ENCODE assay signal across 8 cellular contexts in genomic region chr11:75328426-75329277, GRCh38. TPM values are rescaled to one million over a fixed set of nuclear protein-coding genes. Genes with fewer than 3 reads are reported as not detected.
A peak's percentile ranks its signal among the peaks of the same experiment; 100 is the strongest.
DNase-seq lines count a peak whose midpoint lies in the region; ATAC-seq, FAIRE-seq and TF ChIP-seq lines count a peak whose summit lies in the region.

No MANE protein-coding gene starts in this region.

- no peaks in the 10 kb centered on the region for H4K20me1 ChIP-seq in OCI-LY3 (ENCODE audit: insufficient read depth, low read length)

- H3K4me1 ChIP-seq in OCI-LY3 (ENCODE audit: low read length) (no peaks in the 10 kb centered on the region), uterus (peaks cover 5 to 9% of the 10 kb centered on the region in 2 donors)

- peaks cover 10% of the 10 kb centered on the region for H3K9me3 Mint-ChIP-seq in activated T-helper 2 cell treated with anti-CD3 and anti-CD28 coated beads, Interferon-gamma antibody, Interleukin-2, Interleukin-4, amounts not matched to agents 10 μg/mL and 5 μg/mL and 100 μg/mL, durations not matched to agents 14 hours and 24 hours and 36 hours
- no peaks in the 10 kb centered on the region for H3K9me3 Mint-ChIP-seq in nephron

- TF ChIP-seq POLR2A in uterus (IDR thresholded peaks at IDR 0.05) = no peak

- H3K27me3 ChIP-seq in OCI-LY3 (ENCODE audit: low read depth, low read length) = 0 out of 2 replicates have a peak, but pooled peaks cover under 1% of the 10 kb centered on the region
- H3K27me3 ChIP-seq in uterus = no peaks in the 10 kb centered on the region

- H3K9ac ChIP-seq in OCI-LY3 (ENCODE audit: low read length) = no peak overlapping the region

- peaks cover 20% of the 10 kb centered on the region for H3K36me3 Mint-ChIP-seq in activated T-helper 2 cell treated with anti-CD3 and anti-CD28 coated beads, Interferon-gamma antibody, Interleukin-2, Interleukin-4, amounts not matched to agents 10 μg/mL and 5 μg/mL and 100 μg/mL, durations not matched to agents 14 hours and 24 hours and 36 hours (ENCODE audit: low read depth)
- H3K36me3 Mint-ChIP-seq in nephron (ENCODE audit: low read depth) = peaks cover 1% of the 10 kb centered on the region

- no peaks in the 10 kb centered on the region for H3K36me3 ChIP-seq in OCI-LY3 (replicated peaks; ENCODE audit: low read depth, low read length)
- H3K36me3 ChIP-seq in uterus = no peaks in the 10 kb centered on the region

- H3K79me2 ChIP-seq in OCI-LY3 (ENCODE audit: low read length) = no peaks in the 10 kb centered on the region

- intact Hi-C loops in activated T-helper 2 cell treated with anti-CD3 and anti-CD28 coated beads, Interferon-gamma antibody, Interleukin-2, Interleukin-4, amounts not matched to agents 10 μg/mL and 5 μg/mL and 100 μg/mL, durations not matched to agents 14 hours and 24 hours and 36 hours (cut with micrococcal nuclease) = loop anchor here (1.0 to 2.0 kb wide), 2 partner anchors 10 to 56 kb away; no protein-coding TSS in a partner anchor
- intact Hi-C loops in uterus (cut with DNase I; ENCODE audit: low total_unique reads) = no loop called here

- H3K4me3 ChIP-seq in OCI-LY3 (ENCODE audit: low read length) = no peak overlapping the region
- no peak overlapping the region for H3K4me3 ChIP-seq in fibroblast of mammary gland (ENCODE audit: control insufficient read depth, low read depth, low read length)
- no peak overlapping the region for H3K4me3 ChIP-seq in uterus

- H3K27me3 Mint-ChIP-seq in activated T-helper 2 cell treated with anti-CD3 and anti-CD28 coated beads, Interferon-gamma antibody, Interleukin-2, Interleukin-4, amounts not matched to agents 10 μg/mL and 5 μg/mL and 100 μg/mL, durations not matched to agents 14 hours and 24 hours and 36 hours (ENCODE audit: low read depth) = no peaks in the 10 kb centered on the region
- peaks cover 5% of the 10 kb centered on the region for H3K27me3 Mint-ChIP-seq in nephron (ENCODE audit: low read depth)

- peak overlapping the region; percentile 9 for H3K27ac Mint-ChIP-seq in activated T-helper 2 cell treated with anti-CD3 and anti-CD28 coated beads, Interferon-gamma antibody, Interleukin-2, Interleukin-4, amounts not matched to agents 10 μg/mL and 5 μg/mL and 100 μg/mL, durations not matched to agents 14 hours and 24 hours and 36 hours
- H3K27ac Mint-ChIP-seq in nephron = peak overlapping the region; percentile 96 to 99 (median 98)

- DNase-seq in GDM1 (lab: John Stamatoyannopoulos, UW) (peak; percentile 84), HTR-8/SVneo (ENCODE audit: insufficient read length, low spot score) (peak; percentile 69), fibroblast of mammary gland (ENCODE audit: low read depth) (peak; percentile 76), uterus (peak; percentile 63 to 65)
- peak; percentile 54 for DNase-seq in activated T-helper 2 cell treated with anti-CD3 and anti-CD28 coated beads, Interferon-gamma antibody, Interleukin-2, Interleukin-4, amounts not matched to agents 10 μg/mL and 5 μg/mL and 100 μg/mL, durations not matched to agents 14 hours and 24 hours and 36 hours (ENCODE audit: low spot score)

- FAIRE-seq in HTR-8/SVneo (lab: Jason Lieb, UNC) = peak; percentile 48

- H3K9me3 ChIP-seq in OCI-LY3 (ENCODE audit: insufficient read depth, low read length) = no peaks in the 10 kb centered on the region
- H3K9me3 ChIP-seq in uterus = no peaks in the 10 kb centered on the region

- H3K27ac ChIP-seq in OCI-LY3 (ENCODE audit: low read length) (no peak overlapping the region), uterus (peak overlapping the region in 1 of 2 donors; percentile 54)

- H3K4me1 Mint-ChIP-seq in activated T-helper 2 cell treated with anti-CD3 and anti-CD28 coated beads, Interferon-gamma antibody, Interleukin-2, Interleukin-4, amounts not matched to agents 10 μg/mL and 5 μg/mL and 100 μg/mL, durations not matched to agents 14 hours and 24 hours and 36 hours (ENCODE audit: low read depth) = peaks cover 46% of the 10 kb centered on the region
- H3K4me1 Mint-ChIP-seq in nephron = peaks cover 46% of the 10 kb centered on the region

- H3K4me2 ChIP-seq in OCI-LY3 (ENCODE audit: low read length) = no peak overlapping the region

- no peak for ATAC-seq in GM21717 (IDR thresholded peaks at IDR 0.05; ENCODE audit: unreplicated experiment)

- TF ChIP-seq CTCF in OCI-LY3 (IDR thresholded peaks at IDR 0.05; ENCODE audit: low read depth, low read length) (peak; percentile 48), fibroblast of mammary gland (conservative IDR thresholded peaks at IDR 0.05; ENCODE audit: control insufficient read depth, insufficient read depth, low read depth, low read length) (peak; percentile 87), nephron (IDR thresholded peaks at IDR 0.05; ENCODE audit: unreplicated experiment in 3 of 3) (peak; percentile 54 to 72 (median 62)), uterus (IDR thresholded peaks at IDR 0.05) (peak; percentile 53 to 78 (median 67))

- H3K4me3 Mint-ChIP-seq in activated T-helper 2 cell treated with anti-CD3 and anti-CD28 coated beads, Interferon-gamma antibody, Interleukin-2, Interleukin-4, amounts not matched to agents 10 μg/mL and 5 μg/mL and 100 μg/mL, durations not matched to agents 14 hours and 24 hours and 36 hours (ENCODE audit: low read depth) = no peak overlapping the region
- peak overlapping the region in 2 of 3 experiments; percentile 10 to 27 for H3K4me3 Mint-ChIP-seq in nephron

- H2AFZ ChIP-seq in OCI-LY3 (ENCODE audit: low read depth, low read length) = no peak overlapping the region; the same call in 1 of the 2 replicates

RNA-seq across cellular contexts. Expression of gene ARRB1, which starts 22.8 kb away (rescaled TPM):
- 15.1 and 19.3 TPM in 2 replicates for total RNA-seq in activated T-helper 2 cell treated with anti-CD3 and anti-CD28 coated beads, Interferon-gamma antibody, Interleukin-2, Interleukin-4, amounts not matched to agents 10 μg/mL and 5 μg/mL and 100 μg/mL, durations not matched to agents 14 hours and 24 hours and 36 hours
- 10 to 100 TPM; 23.1 to 61.8 (median 44.8) TPM for total RNA-seq in uterus
